7 cellular contexts compared by ENCODE assay signal in genomic region chr3:25856902-25857518, GRCh38.
DNase-seq lines count a peak whose midpoint lies in the region; ATAC-seq and TF ChIP-seq lines count a peak whose summit lies in the region.

No MANE protein-coding gene starts in this region.

- ATAC-seq in HG03135 (IDR thresholded peaks at IDR 0.05; ENCODE audit: unreplicated experiment), result peak; percentile 84

- peak; percentile 68 for DNase-seq in ELR (ENCODE audit: low read depth)
- peak; percentile 25 for DNase-seq in GM19240 (ENCODE audit: insufficient read length, low spot score)
- peak; percentile 25 for DNase-seq in NCI-H748 treated with DMSO at 0.1 percent for 48 hours (lab: John Stamatoyannopoulos, UW)
- peak; percentile 69 to 76 for DNase-seq in cardiac fibroblast (ENCODE audit: low read depth in 2 of 2)
- DNase-seq in medulla oblongata (ENCODE audit: extremely low spot score), result peak; percentile 51
- DNase-seq in stimulated activated CD4-positive, alpha-beta T cell treated with anti-CD3 and anti-CD28 coated beads, Interleukin-4, amount 100 ng/mL, for 1 hour, result no peak

- TF ChIP-seq CTCF in cardiac fibroblast (IDR thresholded peaks at IDR 0.05; ENCODE audit: low read depth, low read length), result peak; percentile 83

- no peak overlapping the region for H3K4me3 ChIP-seq in cardiac fibroblast (replicated peaks in 1 of 2; ENCODE audit: low read depth in 2 of 2, low read length in 2 of 2)
